ENCODE assay signal across 21 cellular contexts in genomic region chr1:33149453-33150190, GRCh38. TPM values are rescaled to one million over a fixed set of nuclear protein-coding genes. Genes with fewer than 3 reads are reported as not detected.
A peak's percentile ranks its signal among the peaks of the same experiment; 100 is the strongest.
DNase-seq lines count a peak whose midpoint lies in the region; ATAC-seq and TF ChIP-seq lines count a peak whose summit lies in the region.
"Had no signal": no experiment of that assay in that cellular context is flagged by ENCODE, and none has a peak within 500 bp of the region (broad histone marks: within the 10 kb centered on the region; RNA-seq: fewer than 3 reads in every experiment).

No MANE protein-coding gene starts in this region.

- no peak overlapping the region for H3K4me3 ChIP-seq in lung
- H3K4me3 ChIP-seq: MG63, skin epidermis, suprapubic skin had no signal

- ATAC-seq in lung (ENCODE audit: insufficient read depth, low FRiP score) (no peak), GM21526 (IDR thresholded peaks at IDR 0.05; ENCODE audit: low FRiP score, unreplicated experiment) (no peak), HG03521 (IDR thresholded peaks at IDR 0.05; ENCODE audit: unreplicated experiment) (no peak)
- ATAC-seq: left lobe of liver had no signal

- 86 to 90% methylated on average over 7 of the region's 7 CpGs for WGBS in lung, 2 donors

- peaks cover 0 to 12% of the 10 kb centered on the region in 2 donors for H3K4me1 ChIP-seq in lung (ENCODE audit: control insufficient read depth in 2 of 2, insufficient read depth in 2 of 2, low read length in 2 of 2)

- H3K4me1 Mint-ChIP-seq in type B pancreatic cell (ENCODE audit: unreplicated experiment): peaks cover 34% of the 10 kb centered on the region
- H3K4me1 Mint-ChIP-seq: activated naive CD4-positive, alpha-beta T cell treated with anti-CD3 and anti-CD28 coated beads, Interleukin-2, amount 50 U/mL, for 24 hours had no signal

- peak overlapping the region; percentile 52 for H3K27ac Mint-ChIP-seq in type B pancreatic cell
- H3K27ac Mint-ChIP-seq: activated CD4-positive, alpha-beta memory T cell treated with anti-CD3 and anti-CD28 coated beads for 36 hours; activated naive CD4-positive, alpha-beta T cell treated with anti-CD3 and anti-CD28 coated beads, Interleukin-2, amount 50 U/mL, for 24 hours; T-helper 1 cell treated with Interleukin-12 subunit alpha and Interleukin-12 subunit beta and Interleukin-4 antibody, amounts not matched to agents 30 μg/mL and 1 μg/mL, for 36 hours had no signal

- H3K36me3 Mint-ChIP-seq in type B pancreatic cell: peaks cover 11% of the 10 kb centered on the region

- H3K9me3 ChIP-seq in lung (ENCODE audit: control insufficient read depth in 2 of 2, insufficient read depth in 1 of 2, low read length in 1 of 2): no peaks in the 10 kb centered on the region
- H3K9me3 ChIP-seq: MG63, suprapubic skin had no signal

- no peaks in the 10 kb centered on the region for H3K9me3 Mint-ChIP-seq in type B pancreatic cell
- H3K9me3 Mint-ChIP-seq: activated CD4-positive, alpha-beta memory T cell treated with anti-CD3 and anti-CD28 coated beads for 36 hours; activated naive CD4-positive, alpha-beta T cell treated with anti-CD3 and anti-CD28 coated beads, Interleukin-2, amount 50 U/mL, for 24 hours; brain; T-helper 1 cell treated with Interleukin-12 subunit alpha and Interleukin-12 subunit beta and Interleukin-4 antibody, amounts not matched to agents 30 μg/mL and 1 μg/mL, for 36 hours had no signal

- no peak for TF ChIP-seq CTCF in VCaP (conservative IDR thresholded peaks at IDR 0.05)
- no peak for TF ChIP-seq CTCF in lung (IDR thresholded peaks at IDR 0.05; ENCODE audit: control extremely low read depth, extremely low read depth)
- no peak for TF ChIP-seq CTCF in type B pancreatic cell (conservative IDR thresholded peaks at IDR 0.05)

- H3K27ac ChIP-seq in VCaP (peak overlapping the region; percentile 95), lung (ENCODE audit: low read depth in 1 of 2, low read length in 1 of 2) (no peak overlapping the region)
- H3K27ac ChIP-seq: skin epidermis, suprapubic skin had no signal

- no peaks in the 10 kb centered on the region for H3K27me3 Mint-ChIP-seq in type B pancreatic cell
- H3K27me3 Mint-ChIP-seq: activated CD4-positive, alpha-beta memory T cell treated with anti-CD3 and anti-CD28 coated beads for 36 hours; activated naive CD4-positive, alpha-beta T cell treated with anti-CD3 and anti-CD28 coated beads, Interleukin-2, amount 50 U/mL, for 24 hours; brain had no signal

- no peaks in the 10 kb centered on the region for H3K27me3 ChIP-seq in lung (ENCODE audit: control insufficient read depth, insufficient read depth)
- H3K27me3 ChIP-seq: MG63, suprapubic skin had no signal

- H3K4me3 Mint-ChIP-seq in type B pancreatic cell: no peak overlapping the region
- H3K4me3 Mint-ChIP-seq: activated CD4-positive, alpha-beta memory T cell treated with anti-CD3 and anti-CD28 coated beads for 36 hours; activated naive CD4-positive, alpha-beta T cell treated with anti-CD3 and anti-CD28 coated beads, Interleukin-2, amount 50 U/mL, for 24 hours; brain; T-helper 1 cell treated with Interleukin-12 subunit alpha and Interleukin-12 subunit beta and Interleukin-4 antibody, amounts not matched to agents 30 μg/mL and 1 μg/mL, for 36 hours had no signal

- DNase-seq in SIG-M5 treated with dmso at 0.1 percent for 504 hours (lab: John Stamatoyannopoulos, UW; ENCODE audit: unreplicated experiment): peak; percentile 17
- DNase-seq in SIG-M5 (lab: John Stamatoyannopoulos, UW): no peak
- DNase-seq in lung (ENCODE audit: low spot score): peak; percentile 50
- no peak for DNase-seq in type B pancreatic cell (ENCODE audit: extremely low spot score, unreplicated experiment)
- no peak for DNase-seq in NCI-H146 (lab: John Stamatoyannopoulos, UW)
- DNase-seq: activated CD4-positive, alpha-beta memory T cell treated with anti-CD3 and anti-CD28 coated beads for 36 hours; GOT3; MG63; NCI-H1694 treated with DMSO at 0.1 percent for 48 hours; NCI-H226; SHP77 treated with DMSO at 0.1 percent for 48 hours; stimulated activated CD4-positive, alpha-beta T cell treated with anti-CD3 and anti-CD28 coated beads, Interleukin-4, amount 100 ng/mL, for 4 hours had no signal

- H3K36me3 ChIP-seq in lung (ENCODE audit: control insufficient read depth in 2 of 2, insufficient read depth in 2 of 2, low read length in 2 of 2): peaks cover 0 to 20% of the 10 kb centered on the region in 2 donors
- H3K36me3 ChIP-seq: MG63 had no signal

RNA-seq across cellular contexts. Expression of gene TRIM62, which starts 32.2 kb away (rescaled TPM):
- 1 to 10 TPM; 4.2 to 6.7 TPM for total RNA-seq in lung
- 1 to 10 TPM; 2.6 to 4.4 TPM for polyA plus RNA-seq in lung
- 14.0 and 20.8 TPM in 2 replicates for total RNA-seq in type B pancreatic cell (ENCODE audit: low replicate concordance)

Comparison
In these comparisons a context has a peak if more than half of its experiments do, and no peak if none do; other contexts are left out.
1. DNase-seq: peak in SIG-M5 treated with dmso at 0.1 percent for 504 hours (single experiment) and lung (single experiment); none in SIG-M5 (single experiment), type B pancreatic cell (single experiment) and NCI-H146 (single experiment).